In the genomic region with DNA sequence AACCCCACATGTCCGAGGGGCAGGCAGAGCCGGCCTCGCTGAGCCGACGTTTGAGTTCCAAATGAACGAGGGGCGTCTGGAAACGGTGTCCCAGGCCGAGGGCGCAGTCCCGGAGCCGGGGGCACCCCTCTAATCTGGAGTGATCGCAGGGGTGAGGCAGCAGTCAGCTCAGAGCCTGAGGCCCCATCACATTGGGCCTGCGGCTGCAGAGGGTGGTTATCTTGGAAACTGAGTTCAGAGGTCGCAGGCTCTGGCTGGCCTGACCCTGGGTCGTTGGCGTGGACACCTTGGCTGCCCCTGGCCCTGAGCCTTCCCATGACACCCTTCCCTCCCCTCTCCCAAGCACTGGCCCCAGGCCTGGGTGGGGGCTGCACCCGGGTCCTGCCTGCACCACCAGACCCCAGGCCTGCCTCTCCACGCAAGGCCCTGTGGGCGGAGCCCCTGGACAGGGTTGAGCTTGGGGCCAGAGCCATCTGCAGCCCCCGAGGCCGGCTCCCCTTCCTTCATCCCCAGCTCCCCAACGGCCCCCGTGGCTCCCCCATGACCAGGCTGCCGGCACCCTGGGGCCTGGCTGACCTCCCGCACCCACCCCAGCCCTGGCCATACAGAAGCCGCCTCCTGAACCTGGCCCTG, we compare ENCODE assay signal across 1 cellular context.
A peak's percentile ranks its signal among the peaks of the same experiment; 100 is the strongest.
TF ChIP-seq lines count a peak whose summit lies in the region.

No MANE protein-coding gene starts in this region.

TF ChIP-seq in liver, 16 proteins besides CTCF, POLR2A, EP300 and RAD21 (continued from another document):
- TF ChIP-seq, protein P1, sequence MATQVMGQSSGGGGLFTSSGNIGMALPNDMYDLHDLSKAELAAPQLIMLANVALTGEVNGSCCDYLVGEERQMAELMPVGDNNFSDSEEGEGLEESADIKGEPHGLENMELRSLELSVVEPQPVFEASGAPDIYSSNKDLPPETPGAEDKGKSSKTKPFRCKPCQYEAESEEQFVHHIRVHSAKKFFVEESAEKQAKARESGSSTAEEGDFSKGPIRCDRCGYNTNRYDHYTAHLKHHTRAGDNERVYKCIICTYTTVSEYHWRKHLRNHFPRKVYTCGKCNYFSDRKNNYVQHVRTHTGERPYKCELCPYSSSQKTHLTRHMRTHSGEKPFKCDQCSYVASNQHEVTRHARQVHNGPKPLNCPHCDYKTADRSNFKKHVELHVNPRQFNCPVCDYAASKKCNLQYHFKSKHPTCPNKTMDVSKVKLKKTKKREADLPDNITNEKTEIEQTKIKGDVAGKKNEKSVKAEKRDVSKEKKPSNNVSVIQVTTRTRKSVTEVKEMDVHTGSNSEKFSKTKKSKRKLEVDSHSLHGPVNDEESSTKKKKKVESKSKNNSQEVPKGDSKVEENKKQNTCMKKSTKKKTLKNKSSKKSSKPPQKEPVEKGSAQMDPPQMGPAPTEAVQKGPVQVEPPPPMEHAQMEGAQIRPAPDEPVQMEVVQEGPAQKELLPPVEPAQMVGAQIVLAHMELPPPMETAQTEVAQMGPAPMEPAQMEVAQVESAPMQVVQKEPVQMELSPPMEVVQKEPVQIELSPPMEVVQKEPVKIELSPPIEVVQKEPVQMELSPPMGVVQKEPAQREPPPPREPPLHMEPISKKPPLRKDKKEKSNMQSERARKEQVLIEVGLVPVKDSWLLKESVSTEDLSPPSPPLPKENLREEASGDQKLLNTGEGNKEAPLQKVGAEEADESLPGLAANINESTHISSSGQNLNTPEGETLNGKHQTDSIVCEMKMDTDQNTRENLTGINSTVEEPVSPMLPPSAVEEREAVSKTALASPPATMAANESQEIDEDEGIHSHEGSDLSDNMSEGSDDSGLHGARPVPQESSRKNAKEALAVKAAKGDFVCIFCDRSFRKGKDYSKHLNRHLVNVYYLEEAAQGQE (IDR thresholded peaks at IDR 0.05): peak; percentile 50
- no peak for TF ChIP-seq GABPA (IDR thresholded peaks at IDR 0.05 in 1 of 2, conservative IDR thresholded peaks at IDR 0.05 in 1 of 2)
- no peak for TF ChIP-seq FOXA1 (IDR thresholded peaks at IDR 0.05)
- peak; percentile 50 to 80 for TF ChIP-seq HNF4A (conservative IDR thresholded peaks at IDR 0.05)
- TF ChIP-seq EGR1 (IDR thresholded peaks at IDR 0.05; ENCODE audit: low read depth in 2 of 2): no peak
- no peak for TF ChIP-seq FOXA2 (IDR thresholded peaks at IDR 0.05)
- TF ChIP-seq YY1 (IDR thresholded peaks at IDR 0.05): peak; percentile 33
- no peak for TF ChIP-seq NR2F2 (IDR thresholded peaks at IDR 0.05)
- TF ChIP-seq HNF4G (IDR thresholded peaks at IDR 0.05): no peak
- TF ChIP-seq RXRA (IDR thresholded peaks at IDR 0.05): peak; percentile 79 to 90
